ENCODE assay signal across 13 cellular contexts in the genomic region with DNA sequence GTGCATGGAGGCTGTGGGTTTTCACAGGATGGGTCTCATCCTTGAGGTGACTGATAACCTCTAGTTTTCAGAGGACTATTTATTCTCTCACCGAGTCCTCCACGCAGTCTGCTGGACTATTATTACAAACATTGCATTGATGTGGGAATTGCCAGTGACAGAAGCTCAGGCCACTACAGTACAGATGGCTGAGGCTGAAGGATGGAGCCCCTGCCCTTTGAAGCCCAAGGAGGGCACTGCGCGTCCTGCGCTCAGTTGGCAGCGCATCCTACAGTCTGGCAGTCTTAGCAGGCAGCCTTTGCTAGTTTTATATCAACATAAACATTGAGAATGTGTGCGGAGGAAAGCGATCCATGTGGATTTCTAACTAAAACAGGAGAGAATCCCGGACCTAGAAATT. TPM values are rescaled to one million over a fixed set of nuclear protein-coding genes. Genes with fewer than 3 reads are reported as not detected.
A peak's percentile ranks its signal among the peaks of the same experiment; 100 is the strongest.
DNase-seq lines count a peak whose midpoint lies in the region; ATAC-seq and TF ChIP-seq lines count a peak whose summit lies in the region.
"Had no signal": no experiment of that assay in that cellular context is flagged by ENCODE, and none has a peak within 500 bp of the region (broad histone marks: within the 10 kb centered on the region; RNA-seq: fewer than 3 reads in every experiment).

No MANE protein-coding gene starts in this region.

- no peak overlapping the region for H3K27ac ChIP-seq in CD4-positive, alpha-beta memory T cell (ENCODE audit: low read depth, low read length)
- H3K27ac ChIP-seq in KMS-11 = no peak overlapping the region
- peak overlapping the region in 49 of 59 donors; percentile 0 to 95 (median 88) for H3K27ac ChIP-seq in dorsolateral prefrontal cortex

- H3K4me1 Mint-ChIP-seq in CD4-positive, alpha-beta memory T cell = peaks cover 22 to 38% (median 27%) of the 10 kb centered on the region in 4 donors
- peaks cover 22% of the 10 kb centered on the region for H3K4me1 Mint-ChIP-seq in chondrocyte (ENCODE audit: low read depth)

- H3K4me3 ChIP-seq in CD4-positive, alpha-beta memory T cell (ENCODE audit: low read length in 2 of 2) = no peak overlapping the region
- H3K4me3 ChIP-seq in KMS-11 (IDR thresholded peaks at IDR 0.05; ENCODE audit: insufficient read depth, low read depth, low read length) = no peak overlapping the region
- peak overlapping the region in 17 of 59 donors; percentile 77 to 97 (median 93) for H3K4me3 ChIP-seq in dorsolateral prefrontal cortex
- peak overlapping the region; percentile 81 for H3K4me3 ChIP-seq in neuron (ENCODE audit: low read length)
- H3K4me3 ChIP-seq in lower leg skin (ENCODE audit: low read depth, poor library complexity, severe bottlenecking) = no peak overlapping the region

- TF ChIP-seq CTCF in KMS-11 (conservative IDR thresholded peaks at IDR 0.05; ENCODE audit: low read depth, low read length) = no peak
- no peak for TF ChIP-seq CTCF in dorsolateral prefrontal cortex (IDR thresholded peaks at IDR 0.05 in 54 of 56, conservative IDR thresholded peaks at IDR 0.05 in 2 of 56; ENCODE audit: low read depth in 1 of 56, partially characterized antibody in 56 of 56)
- TF ChIP-seq CTCF in lower leg skin (IDR thresholded peaks at IDR 0.05) = no peak
- no peak for TF ChIP-seq CTCF in chondrocyte (IDR thresholded peaks at IDR 0.05)

- peak overlapping the region in 5 of 7 donors; percentile 30 to 95 (median 82) for H3K27ac Mint-ChIP-seq in CD4-positive, alpha-beta memory T cell
- no peak overlapping the region for H3K27ac Mint-ChIP-seq in chondrocyte (ENCODE audit: unreplicated experiment)

- no peaks in the 10 kb centered on the region for H3K36me3 ChIP-seq in CD4-positive, alpha-beta memory T cell (ENCODE audit: insufficient read depth, low read length)
- H3K36me3 ChIP-seq in KMS-11 (ENCODE audit: insufficient read depth) = no peaks in the 10 kb centered on the region
- H3K36me3 ChIP-seq in neuron (ENCODE audit: insufficient read depth, low read length) = no peaks in the 10 kb centered on the region
- H3K36me3 ChIP-seq: tibial nerve had no signal

- intact Hi-C loops in CD4-positive, alpha-beta memory T cell (cut with micrococcal nuclease) = loop anchor here (5.0 to 10.0 kb wide), 4 partner anchors 35 to 1680 kb away; a partner anchor contains a TSS
- intact Hi-C loops in dorsolateral prefrontal cortex (cut with DNase I) = loop anchor here (5.0 to 10.0 kb wide), 4 partner anchors 85 to 1070 kb away; a partner anchor contains a TSS
- intact Hi-C loops in lower leg skin (cut with DNase I; ENCODE audit: low total_unique reads) = no loop called here

- no peaks in the 10 kb centered on the region for H3K79me2 ChIP-seq in KMS-11 (ENCODE audit: insufficient read depth, low read depth)

- CTCF ChIA-PET in CD4-positive, alpha-beta memory T cell (lab: Charles Lee; ENCODE audit: partially characterized antibody) = interaction anchor here (1.4 to 3.0 kb wide), 2 partner anchors 85 to 94 kb away, joined by 3 to 7 read pairs; no protein-coding TSS in a partner anchor

- H4K20me1 ChIP-seq in KMS-11 (ENCODE audit: insufficient read depth) = no peaks in the 10 kb centered on the region

- no peak for DNase-seq in CD4-positive, alpha-beta memory T cell
- DNase-seq in dorsolateral prefrontal cortex = peak in 1 of 10 donors; percentile 71
- DNase-seq in lower leg skin (ENCODE audit: low spot score in 2 of 2) = no peak
- no peak for DNase-seq in chondrocyte (ENCODE audit: low spot score)
- DNase-seq: activated CD8-positive, alpha-beta memory T cell treated with anti-CD3 and anti-CD28 coated beads, Interleukin-2, amount 10 ng/mL, durations not matched to agents 7 days and 5 days; left colon; SJCRH30 had no signal

- peaks cover 0 to 2% (median under 1%) of the 10 kb centered on the region in 8 donors for H3K9me3 Mint-ChIP-seq in CD4-positive, alpha-beta memory T cell
- peaks cover 3% of the 10 kb centered on the region for H3K9me3 Mint-ChIP-seq in chondrocyte (ENCODE audit: low read depth)
- H3K9me3 Mint-ChIP-seq: activated naive CD4-positive, alpha-beta T cell treated with anti-CD3 and anti-CD28 coated beads, Interleukin-2, amount 50 U/mL, for 24 hours had no signal

- H2AFZ ChIP-seq in KMS-11 (ENCODE audit: low read depth) (peak overlapping the region; percentile 90; the same call in 1 of the 2 replicates), neuron (ENCODE audit: low read depth, low read length) (peak overlapping the region; percentile 62)

- no peak overlapping the region for H3K4me2 ChIP-seq in KMS-11

- WGBS in lower leg skin, 2 donors = 95 to 97% methylated on average over 9 of the region's 9 CpGs

- H3K27me3 Mint-ChIP-seq in CD4-positive, alpha-beta memory T cell = no peaks in the 10 kb centered on the region
- H3K27me3 Mint-ChIP-seq in chondrocyte (ENCODE audit: low read depth) = no peaks in the 10 kb centered on the region
- H3K27me3 Mint-ChIP-seq: activated naive CD4-positive, alpha-beta T cell treated with anti-CD3 and anti-CD28 coated beads, Interleukin-2, amount 50 U/mL, for 24 hours had no signal

- no peaks in the 10 kb centered on the region for H3K27me3 ChIP-seq in CD4-positive, alpha-beta memory T cell (ENCODE audit: insufficient read depth, low read length)
- H3K27me3 ChIP-seq in KMS-11 (ENCODE audit: insufficient read depth, low read depth) (no peaks in the 10 kb centered on the region), dorsolateral prefrontal cortex (no peaks in the 10 kb centered on the region), neuron (ENCODE audit: insufficient read depth, low read length) (no peaks in the 10 kb centered on the region)
- H3K27me3 ChIP-seq: SJCRH30, tibial nerve had no signal

- no peak for TF ChIP-seq POLR2A in lower leg skin (IDR thresholded peaks at IDR 0.05)

- peaks cover 31% of the 10 kb centered on the region for H3K4me1 ChIP-seq in CD4-positive, alpha-beta memory T cell (ENCODE audit: insufficient read depth, low read length)
- H3K4me1 ChIP-seq in KMS-11 (ENCODE audit: low read depth, poor library complexity, severe bottlenecking) (peaks cover 21% of the 10 kb centered on the region), neuron (ENCODE audit: insufficient read depth, low read length) (peaks cover 22% of the 10 kb centered on the region)

- ATAC-seq in HG02970 (IDR thresholded peaks at IDR 0.05; ENCODE audit: low FRiP score, unreplicated experiment) (no peak), GM19324 (IDR thresholded peaks at IDR 0.05; ENCODE audit: low FRiP score, unreplicated experiment) (no peak)
- ATAC-seq: activated CD8-positive, alpha-beta memory T cell treated with anti-CD3 and anti-CD28 coated beads, Interleukin-2, amount 10 ng/mL, durations not matched to agents 7 days and 5 days; left colon had no signal

- H3K36me3 Mint-ChIP-seq in CD4-positive, alpha-beta memory T cell = peaks cover 3 to 11% of the 10 kb centered on the region in 2 donors
- H3K36me3 Mint-ChIP-seq in chondrocyte (ENCODE audit: low read depth) = no peaks in the 10 kb centered on the region

- no peaks in the 10 kb centered on the region for H3K9me3 ChIP-seq in CD4-positive, alpha-beta memory T cell (ENCODE audit: control insufficient read depth in 1 of 2, low read length in 2 of 2)
- no peaks in the 10 kb centered on the region for H3K9me3 ChIP-seq in neuron (ENCODE audit: low read length)
- H3K9me3 ChIP-seq: SJCRH30, tibial nerve had no signal

- H3K9ac ChIP-seq in KMS-11 = no peak overlapping the region

- POLR2A ChIA-PET in CD4-positive, alpha-beta memory T cell (lab: Charles Lee; ENCODE audit: partially characterized antibody) = no interaction called here

- peak overlapping the region in 2 of 8 donors; percentile 94 to 98 for H3K4me3 Mint-ChIP-seq in CD4-positive, alpha-beta memory T cell
- no peak overlapping the region for H3K4me3 Mint-ChIP-seq in chondrocyte (ENCODE audit: unreplicated experiment)

RNA-seq across cellular contexts. Expression of a gene that starts 1.5 kb away (rescaled TPM):
- 10 to 100 TPM; 34.9 to 36.9 TPM for total RNA-seq in CD4-positive, alpha-beta memory T cell
- polyA plus RNA-seq in CD4-positive, alpha-beta memory T cell = 1 to 10 TPM; 3.9 to 8.8 TPM
- 10 to 100 TPM in 119 of 120 experiments, 1 to 10 TPM in 1; 9.3 to 58.1 (median 21.9) TPM for total RNA-seq in dorsolateral prefrontal cortex
- 10 to 100 TPM; 66.5 to 78.6 (median 73.7) TPM for total RNA-seq in lower leg skin
- total RNA-seq in chondrocyte = 18.2 to 24.8 TPM (median 22.8 TPM) in 3 replicates

Comparison
In these comparisons a context has a peak if more than half of its experiments do, and no peak if none do; other contexts are left out.
1. H3K27ac ChIP-seq: peak in dorsolateral prefrontal cortex (49 of 59); none in CD4-positive, alpha-beta memory T cell (single experiment) and KMS-11 (single experiment).